In the genomic region with DNA sequence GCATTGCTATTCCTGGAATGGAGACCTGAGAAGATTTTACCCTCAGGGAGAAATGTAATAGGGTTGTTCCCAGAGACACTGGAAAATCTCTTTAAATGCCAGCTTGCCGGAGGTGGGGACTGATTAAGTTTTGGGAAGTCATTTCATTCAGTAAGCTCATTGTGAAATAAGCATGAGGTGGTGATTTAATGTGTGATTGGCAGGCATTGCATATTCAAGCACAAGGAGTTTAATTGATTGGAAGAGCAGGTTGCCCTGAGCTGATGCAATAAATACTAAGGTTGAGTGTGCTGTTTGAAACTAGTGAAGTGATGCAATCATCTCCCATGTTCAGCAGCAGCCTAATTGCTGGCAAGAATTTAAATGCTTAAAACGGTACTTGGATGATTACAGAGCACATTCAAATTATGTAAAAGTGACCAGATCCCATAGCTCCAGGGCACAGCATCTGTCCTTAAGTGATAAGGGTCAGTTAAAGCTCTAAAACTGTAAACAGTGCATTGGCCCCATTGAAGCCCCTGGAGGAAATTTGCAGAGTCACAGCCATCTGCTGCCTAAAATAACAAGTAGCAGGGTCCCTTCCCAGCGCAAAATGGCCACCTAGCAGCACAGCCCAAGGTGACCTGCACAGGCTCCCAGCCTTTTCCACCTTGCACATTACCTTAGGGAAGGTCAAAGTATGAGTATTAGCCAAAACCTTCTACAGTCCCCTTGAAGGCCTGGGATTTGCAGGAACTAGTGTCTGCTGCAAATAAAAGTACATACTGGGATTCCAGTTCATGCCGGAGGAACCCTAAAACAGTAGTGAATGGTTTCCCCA, we compare ENCODE assay signal across 8 cellular contexts.
DNase-seq lines count a peak whose midpoint lies in the region; ATAC-seq lines count a peak whose summit lies in the region.

No MANE protein-coding gene starts in this region.

- no peaks in the 10 kb centered on the region for H3K36me3 Mint-ChIP-seq in activated naive CD4-positive, alpha-beta T cell treated with anti-CD3 and anti-CD28 coated beads, Interleukin-2, amount 50 U/mL, for 24 hours
- no peaks in the 10 kb centered on the region for H3K36me3 Mint-ChIP-seq in activated naive CD4-positive, alpha-beta T cell treated with anti-CD3 and anti-CD28 coated beads, Interleukin-2, amount 10 ng/mL, durations not matched to agents 7 days and 5 days

- H2BK5ac ChIP-seq in trophoblast cell (ENCODE audit: low read depth, low read length, poor library complexity), result peak overlapping the region; percentile 30

- H3K4me2 ChIP-seq in trophoblast cell (ENCODE audit: low read length), result peak overlapping the region; percentile 25

- H3K9me3 Mint-ChIP-seq in activated naive CD4-positive, alpha-beta T cell treated with anti-CD3 and anti-CD28 coated beads, Interleukin-2, amount 50 U/mL, for 24 hours, result no peaks in the 10 kb centered on the region
- H3K9me3 Mint-ChIP-seq in activated naive CD4-positive, alpha-beta T cell treated with anti-CD3 and anti-CD28 coated beads, Interleukin-2, amount 10 ng/mL, durations not matched to agents 7 days and 5 days, result no peaks in the 10 kb centered on the region

- no peak overlapping the region for H2BK120ac ChIP-seq in trophoblast cell (ENCODE audit: insufficient read depth, low read length, poor library complexity)

- CTCF ChIA-PET in activated naive CD4-positive, alpha-beta T cell treated with anti-CD3 and anti-CD28 coated beads, Interleukin-2, amount 10 ng/mL, durations not matched to agents 7 days and 5 days (lab: Charles Lee), result no interaction called here

- H3K9ac ChIP-seq in trophoblast cell (ENCODE audit: low read length), result no peak overlapping the region

- H3K23ac ChIP-seq in trophoblast cell (ENCODE audit: low read length), result no peak overlapping the region

- no peak overlapping the region for H3K4me3 ChIP-seq in trophoblast cell (ENCODE audit: low read depth, low read length)

- no peak for ATAC-seq in GM19351 (IDR thresholded peaks at IDR 0.05; ENCODE audit: unreplicated experiment)

- H3K27ac Mint-ChIP-seq in activated naive CD4-positive, alpha-beta T cell treated with anti-CD3 and anti-CD28 coated beads, Interleukin-2, amount 50 U/mL, for 24 hours, result peak overlapping the region; percentile 92
- no peak overlapping the region for H3K27ac Mint-ChIP-seq in activated naive CD4-positive, alpha-beta T cell treated with anti-CD3 and anti-CD28 coated beads, Interleukin-2, amount 10 ng/mL, durations not matched to agents 7 days and 5 days

- no peak overlapping the region for H4K91ac ChIP-seq in trophoblast cell (ENCODE audit: low read depth, low read length)

- no peaks in the 10 kb centered on the region for H3K36me3 ChIP-seq in trophoblast cell (ENCODE audit: control insufficient read depth in 1 of 2, insufficient read depth in 2 of 2, low read length in 2 of 2)

- peak overlapping the region; percentile 73 for H3K27ac ChIP-seq in trophoblast cell (ENCODE audit: low read depth, low read length)

- H2AK5ac ChIP-seq in trophoblast cell (ENCODE audit: low read length), result no peak overlapping the region

- H3K79me2 ChIP-seq in trophoblast cell (ENCODE audit: control insufficient read depth, insufficient read depth, low read length, poor library complexity), result no peaks in the 10 kb centered on the region

- H2BK12ac ChIP-seq in trophoblast cell (ENCODE audit: low read length), result no peak overlapping the region

- H3K79me1 ChIP-seq in trophoblast cell (ENCODE audit: low read length), result peaks cover 10% of the 10 kb centered on the region

- no peaks in the 10 kb centered on the region for H3K27me3 ChIP-seq in trophoblast cell (ENCODE audit: insufficient read depth, low read length)

- H4K8ac ChIP-seq in trophoblast cell (ENCODE audit: low read depth, low read length), result no peak overlapping the region

- no peak overlapping the region for H2AFZ ChIP-seq in trophoblast cell (ENCODE audit: insufficient read depth, low read length, poor library complexity)

- H4K12ac ChIP-seq in trophoblast cell (ENCODE audit: low read depth, low read length), result no peak overlapping the region

- H3K18ac ChIP-seq in trophoblast cell (ENCODE audit: low read length), result no peak overlapping the region

- WGBS in trophoblast cell (ENCODE audit: extremely low coverage, insufficient coverage, insufficient read length), result no CpG with 5 or more reads among the region's 4 CpGs

- peaks cover 11% of the 10 kb centered on the region for H3K4me1 Mint-ChIP-seq in activated naive CD4-positive, alpha-beta T cell treated with anti-CD3 and anti-CD28 coated beads, Interleukin-2, amount 50 U/mL, for 24 hours
- H3K4me1 Mint-ChIP-seq in activated naive CD4-positive, alpha-beta T cell treated with anti-CD3 and anti-CD28 coated beads, Interleukin-2, amount 10 ng/mL, durations not matched to agents 7 days and 5 days, result peaks cover 4% of the 10 kb centered on the region

- no peak for DNase-seq in activated naive CD4-positive, alpha-beta T cell treated with anti-CD3 and anti-CD28 coated beads, Interleukin-2, amount 10 ng/mL, durations not matched to agents 7 days and 5 days
- peak; percentile 75 for DNase-seq in NCI-H748 (lab: John Stamatoyannopoulos, UW; ENCODE audit: unreplicated experiment)
- peak; percentile 48 for DNase-seq in ecto neural progenitor cell (ENCODE audit: low spot score)
- peak; percentile 96 to 99 for DNase-seq in trophoblast cell
- DNase-seq in NCI-H2196 (lab: John Stamatoyannopoulos, UW; ENCODE audit: unreplicated experiment), result no peak
- DNase-seq in stimulated activated CD4-positive, alpha-beta T cell treated with anti-CD3 and anti-CD28 coated beads, Interleukin-4, amount 100 ng/mL, for 24 hours, result no peak

- no peak overlapping the region for H3K14ac ChIP-seq in trophoblast cell (ENCODE audit: low read length)

- peaks cover 16 to 25% of the 10 kb centered on the region in 2 experiments for H3K4me1 ChIP-seq in trophoblast cell (ENCODE audit: control insufficient read depth in 1 of 2, insufficient read depth in 2 of 2, low read length in 2 of 2)

- H3K27me3 Mint-ChIP-seq in activated naive CD4-positive, alpha-beta T cell treated with anti-CD3 and anti-CD28 coated beads, Interleukin-2, amount 50 U/mL, for 24 hours, result no peaks in the 10 kb centered on the region
- H3K27me3 Mint-ChIP-seq in activated naive CD4-positive, alpha-beta T cell treated with anti-CD3 and anti-CD28 coated beads, Interleukin-2, amount 10 ng/mL, durations not matched to agents 7 days and 5 days, result no peaks in the 10 kb centered on the region

- no peaks in the 10 kb centered on the region for H3K9me3 ChIP-seq in trophoblast cell (ENCODE audit: insufficient read depth, low read depth, low read length)

- H3K4me3 Mint-ChIP-seq in activated naive CD4-positive, alpha-beta T cell treated with anti-CD3 and anti-CD28 coated beads, Interleukin-2, amount 50 U/mL, for 24 hours, result no peak overlapping the region
- H3K4me3 Mint-ChIP-seq in activated naive CD4-positive, alpha-beta T cell treated with anti-CD3 and anti-CD28 coated beads, Interleukin-2, amount 10 ng/mL, durations not matched to agents 7 days and 5 days, result no peak overlapping the region

- no peak overlapping the region for H3K4ac ChIP-seq in trophoblast cell (ENCODE audit: low read depth, low read length)

Comparison
In these comparisons a context has a peak if more than half of its experiments do, and no peak if none do; other contexts are left out.
1. DNase-seq: peak in NCI-H748 (single experiment), ecto neural progenitor cell (single experiment) and trophoblast cell (2 of 2); none in activated naive CD4-positive, alpha-beta T cell treated with anti-CD3 and anti-CD28 coated beads, Interleukin-2, amount 10 ng/mL, durations not matched to agents 7 days and 5 days (single experiment), NCI-H2196 (single experiment) and stimulated activated CD4-positive, alpha-beta T cell treated with anti-CD3 and anti-CD28 coated beads, Interleukin-4, amount 100 ng/mL, for 24 hours (single experiment).